14 cellular contexts compared by ENCODE assay signal in the genomic region with DNA sequence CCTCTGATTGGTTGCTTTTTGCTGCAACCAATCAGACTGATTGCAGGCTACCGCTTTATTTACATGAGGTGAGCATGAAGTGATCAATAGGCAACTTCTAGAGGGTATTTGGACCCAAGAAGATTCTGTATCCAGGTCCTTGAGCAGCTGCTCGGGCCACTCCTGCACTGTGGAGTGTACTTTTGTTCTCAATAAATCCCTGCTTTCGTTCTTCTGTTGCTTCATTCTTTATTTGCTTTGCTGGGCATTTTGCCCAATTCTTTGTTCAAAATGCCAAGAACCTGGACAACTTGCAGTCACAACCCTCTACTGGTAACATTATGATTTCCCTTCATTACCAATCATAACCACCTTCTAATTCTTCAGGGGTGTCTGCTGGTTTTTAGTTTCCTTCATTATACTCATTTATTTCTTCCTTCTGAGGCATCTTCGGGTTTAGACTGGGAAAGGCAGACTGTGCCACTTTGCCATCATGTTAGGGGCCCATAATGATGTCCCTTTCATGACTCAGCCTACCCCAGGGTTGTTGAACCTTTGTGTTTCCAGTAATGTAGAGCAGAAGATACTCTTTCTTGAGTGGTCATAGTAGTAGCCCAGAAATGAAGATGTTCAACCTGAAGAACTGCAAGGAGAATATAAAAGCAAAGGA. TPM values are rescaled to one million over a fixed set of nuclear protein-coding genes. Genes with fewer than 3 reads are reported as not detected.
DNase-seq lines count a peak whose midpoint lies in the region; ATAC-seq, FAIRE-seq and TF ChIP-seq lines count a peak whose summit lies in the region.
"Had no signal": no experiment of that assay in that cellular context is flagged by ENCODE, and none has a peak within 500 bp of the region (broad histone marks: within the 10 kb centered on the region; RNA-seq: fewer than 3 reads in every experiment).

No MANE protein-coding gene starts in this region.

- H3K4me1 ChIP-seq in astrocyte (ENCODE audit: insufficient read depth, low read length) = peaks cover 7% of the 10 kb centered on the region
- peaks cover 18% of the 10 kb centered on the region for H3K4me1 ChIP-seq in HepG2 (ENCODE audit: insufficient read depth, low read length)

- CTCF ChIA-PET in HepG2 (lab: Yijun Ruan, JAX; ENCODE audit: low intra/inter-chr PET ratio, low total read pairs) = no interaction called here

- no TSS peak for BruUV-seq in HepG2 (replicated peaks; lab: Mats Ljungman, UMichigan)

- H4K20me1 ChIP-seq in astrocyte (ENCODE audit: insufficient read depth, low read length) = no peaks in the 10 kb centered on the region
- H4K20me1 ChIP-seq in HepG2 (ENCODE audit: insufficient read depth, low read length) = no peaks in the 10 kb centered on the region

- intact Hi-C loops in HepG2 (cut with micrococcal nuclease; ENCODE audit: unreplicated experiment) = no loop called here

- no peak for TF ChIP-seq EP300 in HepG2 (IDR thresholded peaks at IDR 0.05; ENCODE audit: low read depth in 2 of 2, low read length in 2 of 2)
- TF ChIP-seq EP300 in HepG2 (CRISPR knock-in tag; IDR thresholded peaks at IDR 0.05; ENCODE audit: borderline replicate concordance) = no peak

- POLR2A ChIA-PET in HepG2 (lab: Yijun Ruan, JAX) = interaction anchor here (0.7 to 1.1 kb wide), 2 partner anchors 13 to 43 kb away, joined by 3 read pairs; partner anchors contain the start of gene LIMA1
- POLR2A ChIA-PET in naive thymus-derived CD8-positive, alpha-beta T cell (lab: Charles Lee) = no interaction called here

- H3K9ac ChIP-seq in astrocyte (ENCODE audit: low read length) (no peak overlapping the region), HepG2 (ENCODE audit: insufficient read depth, low read depth, low read length) (no peak overlapping the region)

- no peak overlapping the region for H3K4me3 ChIP-seq in astrocyte (ENCODE audit: insufficient read depth, low read depth, low read length)
- H3K4me3 ChIP-seq in HepG2 (replicated peaks in 1 of 3; ENCODE audit: insufficient read depth in 1 of 3, low read depth in 2 of 3, low read length in 3 of 3) = no peak overlapping the region

- TF ChIP-seq RAD21 in HepG2 (CRISPR knock-in tag; IDR thresholded peaks at IDR 0.05) = no peak

- FAIRE-seq in astrocyte (lab: Jason Lieb, UNC) (no peak), HepG2 (lab: Jason Lieb, UNC) (no peak)

- no peak for TF ChIP-seq CTCF in astrocyte (IDR thresholded peaks at IDR 0.05; ENCODE audit: insufficient read depth, low read depth, low read length)
- no peak for TF ChIP-seq CTCF in HepG2 (CRISPR knock-in tag; IDR thresholded peaks at IDR 0.05)

- H3K9me3 ChIP-seq in astrocyte (ENCODE audit: insufficient read depth, low read depth, low read length) (no peaks in the 10 kb centered on the region), HepG2 (ENCODE audit: low read length) (no peaks in the 10 kb centered on the region)

- H3K27me3 ChIP-seq in astrocyte (ENCODE audit: insufficient read depth, low read length) (no peaks in the 10 kb centered on the region), HepG2 (ENCODE audit: control insufficient read depth in 1 of 2, insufficient read depth in 2 of 2, low read length in 2 of 2) (no peaks in the 10 kb centered on the region)

- H3K36me3 ChIP-seq in astrocyte (ENCODE audit: insufficient read depth, low read length) (no peaks in the 10 kb centered on the region), HepG2 (replicated peaks in 1 of 2; ENCODE audit: control insufficient read depth in 1 of 2, insufficient read depth in 2 of 2, low read length in 2 of 2) (no peaks in the 10 kb centered on the region)

- H3K79me2 ChIP-seq in astrocyte (ENCODE audit: insufficient read depth, low read length) (no peaks in the 10 kb centered on the region), HepG2 (ENCODE audit: insufficient read depth, low read length) (no peaks in the 10 kb centered on the region)

- 39% methylated on average over 4 of the region's 4 CpGs for WGBS in HepG2 (ENCODE audit: low lambda C conversion rate)

- H3K27ac ChIP-seq in astrocyte (ENCODE audit: low read depth, low read length) = no peak overlapping the region
- H3K27ac ChIP-seq in HepG2 (ENCODE audit: extremely low read length, insufficient read depth, low read length) = no peak overlapping the region

- no peaks in the 10 kb centered on the region for H3K9me3 Mint-ChIP-seq in astrocyte (ENCODE audit: unreplicated experiment)
- no peaks in the 10 kb centered on the region for H3K9me3 Mint-ChIP-seq in naive thymus-derived CD8-positive, alpha-beta T cell
- H3K9me3 Mint-ChIP-seq: activated T-cell treated with anti-CD3 and anti-CD28 coated beads, Interleukin-2, amount 50 U/mL, for 24 hours; effector memory CD8-positive, alpha-beta T cell; memory B cell had no signal

- DNase-seq in A172 (ENCODE audit: low spot score) (peak; percentile 16), LHCN-M2 (ENCODE audit: low read depth) (peak; percentile 81), astrocyte (ENCODE audit: low read depth) (peak; percentile 51), HepG2 (ENCODE audit: low spot score) (peak; percentile 65), GF-D8 (lab: John Stamatoyannopoulos, UW) (no peak), activated gamma-delta T cell treated with Interleukin-2 at 50 U/mL for 16 hours (no peak)
- no peak for DNase-seq in naive thymus-derived CD8-positive, alpha-beta T cell
- DNase-seq: activated T-cell treated with anti-CD3 and anti-CD28 coated beads, Interleukin-2, amount 50 U/mL, for 24 hours; effector memory CD8-positive, alpha-beta T cell; NCI-H1694 treated with DMSO at 0.1 percent for 48 hours; T-helper 17 cell had no signal

- TF ChIP-seq POLR2A in HepG2 (IDR thresholded peaks at IDR 0.05; ENCODE audit: insufficient read depth in 1 of 2, low read depth in 2 of 2, low read length in 2 of 2) = no peak

- no peak overlapping the region for H3K4me3 Mint-ChIP-seq in astrocyte (ENCODE audit: unreplicated experiment)
- no peak overlapping the region for H3K4me3 Mint-ChIP-seq in naive thymus-derived CD8-positive, alpha-beta T cell
- H3K4me3 Mint-ChIP-seq: activated T-cell treated with anti-CD3 and anti-CD28 coated beads, Interleukin-2, amount 50 U/mL, for 24 hours; CD14-positive monocyte; effector memory CD8-positive, alpha-beta T cell; memory B cell; T-helper 17 cell had no signal

- H3K4me2 ChIP-seq in astrocyte (ENCODE audit: low read length) (peak overlapping the region; percentile 24), HepG2 (ENCODE audit: low read depth, low read length) (peak overlapping the region; percentile 36)

- no peak overlapping the region for H3K27ac Mint-ChIP-seq in astrocyte (ENCODE audit: unreplicated experiment)
- H3K27ac Mint-ChIP-seq in naive thymus-derived CD8-positive, alpha-beta T cell = peak overlapping the region in 1 of 10 donors; percentile 72
- H3K27ac Mint-ChIP-seq: activated T-cell treated with anti-CD3 and anti-CD28 coated beads, Interleukin-2, amount 50 U/mL, for 24 hours; CD14-positive monocyte; effector memory CD8-positive, alpha-beta T cell; memory B cell; T-helper 17 cell had no signal

- ATAC-seq in HepG2 = peak; percentile 52; the same call in 2 of the 3 replicates
- ATAC-seq in GM21529 (IDR thresholded peaks at IDR 0.05; ENCODE audit: unreplicated experiment) = no peak
- no peak for ATAC-seq in naive thymus-derived CD8-positive, alpha-beta T cell
- ATAC-seq: effector memory CD8-positive, alpha-beta T cell; T-helper 17 cell had no signal

- no peaks in the 10 kb centered on the region for H3K4me1 Mint-ChIP-seq in astrocyte (ENCODE audit: low read depth, unreplicated experiment)
- peaks cover 0 to 2% (median 0%) of the 10 kb centered on the region in 4 donors for H3K4me1 Mint-ChIP-seq in naive thymus-derived CD8-positive, alpha-beta T cell
- H3K4me1 Mint-ChIP-seq: memory B cell had no signal

- no peaks in the 10 kb centered on the region for H3K27me3 Mint-ChIP-seq in astrocyte (ENCODE audit: low read depth, unreplicated experiment)
- no peaks in the 10 kb centered on the region for H3K27me3 Mint-ChIP-seq in naive thymus-derived CD8-positive, alpha-beta T cell
- H3K27me3 Mint-ChIP-seq: activated T-cell treated with anti-CD3 and anti-CD28 coated beads, Interleukin-2, amount 50 U/mL, for 24 hours; effector memory CD8-positive, alpha-beta T cell; memory B cell; T-helper 17 cell had no signal

- peaks cover 3% of the 10 kb centered on the region for H3K36me3 Mint-ChIP-seq in astrocyte (ENCODE audit: low read depth, unreplicated experiment)
- peaks cover 0 to 3% (median 0%) of the 10 kb centered on the region in 3 donors for H3K36me3 Mint-ChIP-seq in naive thymus-derived CD8-positive, alpha-beta T cell

- H2AFZ ChIP-seq in astrocyte (ENCODE audit: low read depth, low read length) = peak overlapping the region; percentile 42
- H2AFZ ChIP-seq in HepG2 (ENCODE audit: low read length) = no peak overlapping the region

- in situ Hi-C loops in HepG2 (cut with HindIII; ENCODE audit: extremely low pct_ligation_motif_present, low pct_unique_long_range_greater_than_20kb) = no loop called here

RNA-seq across cellular contexts. Expression of gene LIMA1, which starts 43.4 kb away (rescaled TPM):
- 108 and 109 TPM in 2 replicates for total RNA-seq in A172 (2014; rRNA removed; shearing (Covaris generic))
- total RNA-seq in LHCN-M2 (2014; rRNA removed) = 74.7 and 85.9 TPM in 2 replicates
- 52.2 TPM for polyA plus RNA-seq in LHCN-M2 (2012)
- 169 and 173 TPM in 2 replicates for total RNA-seq in astrocyte
- 13.0 and 19.3 TPM in 2 replicates for total RNA-seq in HepG2 (2016; rRNA removed; fragmentation: Illumina TruSeq; extraction: Trizol)
- 0.91 and 1.6 TPM in 2 replicates for total RNA-seq in HepG2 (2016; cell fraction: cytosol; rRNA removed; fragmentation: Illumina TruSeq; extraction: Trizol; ENCODE audit: low read depth)
- total RNA-seq in HepG2 (2016; cell fraction: insoluble cytoplasmic fraction; rRNA removed; fragmentation: Illumina TruSeq; extraction: Trizol) = 12.8 and 15.0 TPM in 2 replicates
- total RNA-seq in HepG2 (2016; cell fraction: membrane; rRNA removed; fragmentation: Illumina TruSeq; extraction: Trizol) = 4.2 and 5.4 TPM in 2 replicates
- 14.1 and 15.9 TPM in 2 replicates for total RNA-seq in HepG2 (2016; cell fraction: nucleus; rRNA removed; fragmentation: Illumina TruSeq; extraction: Trizol)
- polyA plus RNA-seq in HepG2 (2011; rRNA removed) = 13.9 and 19.8 TPM in 2 replicates
- 5.0 and 7.4 TPM in 2 replicates for polyA plus RNA-seq in HepG2 (2011; cell fraction: cytosol; rRNA removed)
- 8.8 and 9.7 TPM in 2 replicates for polyA plus RNA-seq in HepG2 (2011; cell fraction: nucleus; rRNA removed)
- polyA plus RNA-seq in HepG2 (2012) = 11.5 and 11.9 TPM in 2 replicates
- 0.72 and 1.1 TPM in 2 replicates for polyA plus RNA-seq in HepG2 (2016; cell fraction: cytosol; fragmentation: Illumina TruSeq; extraction: Trizol; ENCODE audit: low read depth)
- 21.3 and 21.6 TPM in 2 replicates for polyA plus RNA-seq in HepG2 (2016; cell fraction: insoluble cytoplasmic fraction; fragmentation: Illumina TruSeq; extraction: Trizol; ENCODE audit: low read depth)
- polyA plus RNA-seq in HepG2 (2016; cell fraction: membrane; fragmentation: Illumina TruSeq; extraction: Trizol; ENCODE audit: low read depth) = 1.9 and 2.7 TPM in 2 replicates
- polyA plus RNA-seq in HepG2 (2016; cell fraction: nucleus; fragmentation: Illumina TruSeq; extraction: Trizol; ENCODE audit: insufficient read depth, low read depth) = 17.1 and 18.0 TPM in 2 replicates
- 21.1 and 72.7 TPM in 2 replicates for polyA minus RNA-seq in HepG2 (2011; rRNA and poly(A)+ RNA removed; ENCODE audit: low replicate concordance)
- polyA minus RNA-seq in HepG2 (2011; cell fraction: cytosol; rRNA and poly(A)+ RNA removed) = 12.9 and 14.3 TPM in 2 replicates
- 22.8 and 23.7 TPM in 2 replicates for polyA minus RNA-seq in HepG2 (2011; cell fraction: nucleus; rRNA and poly(A)+ RNA removed)
- 10 to 100 TPM; 11.8 to 12.5 TPM for total RNA-seq in naive thymus-derived CD8-positive, alpha-beta T cell
- polyA plus RNA-seq in naive thymus-derived CD8-positive, alpha-beta T cell = 10 to 100 TPM in 1 of 3 donors, 1 to 10 TPM in 2; 9.0 to 11.0 (median 9.6) TPM

Comparison
In these comparisons a context has a peak if more than half of its experiments do, and no peak if none do; other contexts are left out.
1. DNase-seq: peak in A172 (single experiment), LHCN-M2 (single experiment), astrocyte (single experiment) and HepG2 (single experiment); none in naive thymus-derived CD8-positive, alpha-beta T cell (0 of 10), GF-D8 (single experiment) and activated gamma-delta T cell treated with Interleukin-2 at 50 U/mL for 16 hours (single experiment).